In the genomic region with DNA sequence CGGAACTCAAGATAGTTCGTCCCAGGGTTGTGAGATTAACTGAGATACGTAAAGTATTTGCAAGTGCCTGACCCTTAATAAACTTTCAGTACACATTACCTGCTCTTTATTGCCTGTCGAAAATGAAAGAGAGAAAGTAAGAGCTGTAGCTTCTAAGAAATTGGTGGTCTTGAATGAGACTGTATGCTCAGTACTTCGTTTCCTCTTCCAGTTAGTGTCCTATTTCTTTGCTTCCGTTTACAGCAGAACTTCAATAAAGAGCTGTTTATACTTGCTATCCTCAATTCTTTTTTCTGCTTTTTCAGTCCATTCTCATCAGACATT, we compare ENCODE assay signal across 8 cellular contexts. TPM values are rescaled to one million over a fixed set of nuclear protein-coding genes. Genes with fewer than 3 reads are reported as not detected.
DNase-seq lines count a peak whose midpoint lies in the region; ATAC-seq and TF ChIP-seq lines count a peak whose summit lies in the region.

No MANE protein-coding gene starts in this region.

- H3K36me3 Mint-ChIP-seq in activated T-helper 2 cell treated with anti-CD3 and anti-CD28 coated beads, Interferon-gamma antibody, Interleukin-2, Interleukin-4, amounts not matched to agents 10 μg/mL and 5 μg/mL and 100 μg/mL, durations not matched to agents 14 hours and 24 hours and 36 hours (ENCODE audit: low read depth): peaks cover 25% of the 10 kb centered on the region
- H3K36me3 Mint-ChIP-seq in type B pancreatic cell: peaks cover 21% of the 10 kb centered on the region

- TF ChIP-seq CTCF in BJ (IDR thresholded peaks at IDR 0.05; ENCODE audit: insufficient read depth, low read depth, low read length) (no peak), liver (IDR thresholded peaks at IDR 0.05; ENCODE audit: low read depth, low read length, missing input control) (no peak), type B pancreatic cell (conservative IDR thresholded peaks at IDR 0.05) (no peak)

- H3K4me1 Mint-ChIP-seq in activated T-helper 2 cell treated with anti-CD3 and anti-CD28 coated beads, Interferon-gamma antibody, Interleukin-2, Interleukin-4, amounts not matched to agents 10 μg/mL and 5 μg/mL and 100 μg/mL, durations not matched to agents 14 hours and 24 hours and 36 hours (ENCODE audit: low read depth): peaks cover 27% of the 10 kb centered on the region
- peaks cover 19% of the 10 kb centered on the region for H3K4me1 Mint-ChIP-seq in type B pancreatic cell (ENCODE audit: unreplicated experiment)

- H3K27me3 ChIP-seq in BJ (ENCODE audit: control insufficient read depth, insufficient read depth, low read length): no peaks in the 10 kb centered on the region
- peaks cover 0 to under 1% (median 0%) of the 10 kb centered on the region in 4 donors for H3K27me3 ChIP-seq in liver (ENCODE audit: control insufficient read depth in 4 of 4, insufficient read depth in 4 of 4, low read length in 3 of 4)

- WGBS in liver: under 1% methylated on average over 6 of the region's 6 CpGs

- CTCF ChIA-PET in BJ (lab: Yijun Ruan, JAX): interaction anchor here (1.0 to 3.9 kb wide), 4 partner anchors 12 to 195 kb away, joined by 5 to 28 read pairs (median 14); a partner anchor contains a TSS

- no peaks in the 10 kb centered on the region for H3K9me3 ChIP-seq in liver (ENCODE audit: control insufficient read depth in 4 of 4, low read length in 3 of 4)

- H3K9me3 Mint-ChIP-seq in activated T-helper 2 cell treated with anti-CD3 and anti-CD28 coated beads, Interferon-gamma antibody, Interleukin-2, Interleukin-4, amounts not matched to agents 10 μg/mL and 5 μg/mL and 100 μg/mL, durations not matched to agents 14 hours and 24 hours and 36 hours: peaks cover 13% of the 10 kb centered on the region
- H3K9me3 Mint-ChIP-seq in type B pancreatic cell: peaks cover 7% of the 10 kb centered on the region

- peak overlapping the region; percentile 95 for H3K4me3 Mint-ChIP-seq in activated T-helper 2 cell treated with anti-CD3 and anti-CD28 coated beads, Interferon-gamma antibody, Interleukin-2, Interleukin-4, amounts not matched to agents 10 μg/mL and 5 μg/mL and 100 μg/mL, durations not matched to agents 14 hours and 24 hours and 36 hours (ENCODE audit: low read depth)
- peak overlapping the region; percentile 99 for H3K4me3 Mint-ChIP-seq in type B pancreatic cell

- no peaks in the 10 kb centered on the region for H3K36me3 ChIP-seq in BJ (ENCODE audit: control insufficient read depth, insufficient read depth, low read length)
- H3K36me3 ChIP-seq in liver (ENCODE audit: control insufficient read depth in 4 of 4, insufficient read depth in 3 of 4, low read depth in 1 of 4, low read length in 3 of 4): no peaks in the 10 kb centered on the region

- peak overlapping the region; percentile 66 to 77 for H3K9ac ChIP-seq in liver (ENCODE audit: low read depth in 1 of 2, low read length in 2 of 2)

- peak overlapping the region; percentile 94 for H3K4me3 ChIP-seq in BJ (ENCODE audit: low read depth, low read length)
- peak overlapping the region; percentile 91 to 99 (median 95) for H3K4me3 ChIP-seq in liver (ENCODE audit: low read depth in 1 of 3, low read length in 3 of 3)

- intact Hi-C loops in activated T-helper 2 cell treated with anti-CD3 and anti-CD28 coated beads, Interferon-gamma antibody, Interleukin-2, Interleukin-4, amounts not matched to agents 10 μg/mL and 5 μg/mL and 100 μg/mL, durations not matched to agents 14 hours and 24 hours and 36 hours (cut with micrococcal nuclease): loop anchor here (5.0 kb wide), 1 partner anchor 115 kb away; a partner anchor contains a TSS

- POLR2A ChIA-PET in BJ (lab: Charles Lee): interaction anchor here (0.7 kb wide), 1 partner anchor 114 kb away, joined by 3 read pairs; no protein-coding TSS in a partner anchor

- no peaks in the 10 kb centered on the region for H3K27me3 Mint-ChIP-seq in activated T-helper 2 cell treated with anti-CD3 and anti-CD28 coated beads, Interferon-gamma antibody, Interleukin-2, Interleukin-4, amounts not matched to agents 10 μg/mL and 5 μg/mL and 100 μg/mL, durations not matched to agents 14 hours and 24 hours and 36 hours (ENCODE audit: low read depth)
- peaks cover 20% of the 10 kb centered on the region for H3K27me3 Mint-ChIP-seq in type B pancreatic cell

- H3K4me1 ChIP-seq in liver (ENCODE audit: control insufficient read depth in 4 of 4, insufficient read depth in 4 of 4, low read length in 3 of 4): peaks cover 0 to 17% (median 11%) of the 10 kb centered on the region in 4 donors

- TF ChIP-seq RAD21 in liver (IDR thresholded peaks at IDR 0.05): no peak

- peak; percentile 65 for ATAC-seq in HG03280 (IDR thresholded peaks at IDR 0.05; ENCODE audit: unreplicated experiment)

- no peak for DNase-seq in BJ (ENCODE audit: low read depth)
- DNase-seq in GM19240 (ENCODE audit: insufficient read length, low spot score): peak; percentile 10
- no peak for DNase-seq in activated T-helper 2 cell treated with anti-CD3 and anti-CD28 coated beads, Interferon-gamma antibody, Interleukin-2, Interleukin-4, amounts not matched to agents 10 μg/mL and 5 μg/mL and 100 μg/mL, durations not matched to agents 14 hours and 24 hours and 36 hours (ENCODE audit: low spot score)
- DNase-seq in type B pancreatic cell (ENCODE audit: extremely low spot score, unreplicated experiment): no peak
- DNase-seq in NCI-H1436 treated with DMSO at 0.1 percent for 48 hours (lab: John Stamatoyannopoulos, UW): no peak
- DNase-seq in NCI-H345 treated with DMSO at 0.1 percent for 48 hours (lab: John Stamatoyannopoulos, UW; ENCODE audit: unreplicated experiment): no peak

- peak overlapping the region; percentile 45 to 64 for H3K27ac ChIP-seq in liver (ENCODE audit: low read depth in 1 of 2, low read length in 2 of 2)

- H3K27ac Mint-ChIP-seq in activated T-helper 2 cell treated with anti-CD3 and anti-CD28 coated beads, Interferon-gamma antibody, Interleukin-2, Interleukin-4, amounts not matched to agents 10 μg/mL and 5 μg/mL and 100 μg/mL, durations not matched to agents 14 hours and 24 hours and 36 hours: peak overlapping the region; percentile 91
- H3K27ac Mint-ChIP-seq in type B pancreatic cell: peak overlapping the region; percentile 98

TF ChIP-seq in liver, 16 proteins besides CTCF, POLR2A, EP300 and RAD21:
- TF ChIP-seq, protein P1, sequence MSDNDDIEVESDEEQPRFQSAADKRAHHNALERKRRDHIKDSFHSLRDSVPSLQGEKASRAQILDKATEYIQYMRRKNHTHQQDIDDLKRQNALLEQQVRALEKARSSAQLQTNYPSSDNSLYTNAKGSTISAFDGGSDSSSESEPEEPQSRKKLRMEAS (IDR thresholded peaks at IDR 0.05): no peak
- TF ChIP-seq HNF4A (conservative IDR thresholded peaks at IDR 0.05) (no peak), TAF1 (conservative IDR thresholded peaks at IDR 0.05) (no peak), SP1 (IDR thresholded peaks at IDR 0.05) (no peak), NR2F2 (IDR thresholded peaks at IDR 0.05) (no peak), YY1 (IDR thresholded peaks at IDR 0.05) (no peak), HNF4G (IDR thresholded peaks at IDR 0.05) (no peak), JUND (IDR thresholded peaks at IDR 0.05) (no peak)
- TF ChIP-seq, protein P2, sequence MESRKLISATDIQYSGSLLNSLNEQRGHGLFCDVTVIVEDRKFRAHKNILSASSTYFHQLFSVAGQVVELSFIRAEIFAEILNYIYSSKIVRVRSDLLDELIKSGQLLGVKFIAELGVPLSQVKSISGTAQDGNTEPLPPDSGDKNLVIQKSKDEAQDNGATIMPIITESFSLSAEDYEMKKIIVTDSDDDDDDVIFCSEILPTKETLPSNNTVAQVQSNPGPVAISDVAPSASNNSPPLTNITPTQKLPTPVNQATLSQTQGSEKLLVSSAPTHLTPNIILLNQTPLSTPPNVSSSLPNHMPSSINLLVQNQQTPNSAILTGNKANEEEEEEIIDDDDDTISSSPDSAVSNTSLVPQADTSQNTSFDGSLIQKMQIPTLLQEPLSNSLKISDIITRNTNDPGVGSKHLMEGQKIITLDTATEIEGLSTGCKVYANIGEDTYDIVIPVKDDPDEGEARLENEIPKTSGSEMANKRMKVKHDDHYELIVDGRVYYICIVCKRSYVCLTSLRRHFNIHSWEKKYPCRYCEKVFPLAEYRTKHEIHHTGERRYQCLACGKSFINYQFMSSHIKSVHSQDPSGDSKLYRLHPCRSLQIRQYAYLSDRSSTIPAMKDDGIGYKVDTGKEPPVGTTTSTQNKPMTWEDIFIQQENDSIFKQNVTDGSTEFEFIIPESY (IDR thresholded peaks at IDR 0.05): no peak

RNA-seq across cellular contexts. Expression of a gene that starts 0.5 kb away (rescaled TPM):
- polyA plus RNA-seq in BJ (2011; rRNA removed): 1.7 and 3.5 TPM in 2 replicates
- polyA minus RNA-seq in BJ (2011; rRNA and poly(A)+ RNA removed): 1.5 and 1.8 TPM in 2 replicates
- 15.6 and 16.4 TPM in 2 replicates for total RNA-seq in activated T-helper 2 cell treated with anti-CD3 and anti-CD28 coated beads, Interferon-gamma antibody, Interleukin-2, Interleukin-4, amounts not matched to agents 10 μg/mL and 5 μg/mL and 100 μg/mL, durations not matched to agents 14 hours and 24 hours and 36 hours
- 10 to 100 TPM in 1 of 2 donors, 1 to 10 TPM in 1; 7.8 to 10.1 TPM for total RNA-seq in liver
- polyA plus RNA-seq in liver: 1 to 10 TPM; 2.7 to 4.5 TPM
- total RNA-seq in type B pancreatic cell (ENCODE audit: low replicate concordance): 12.5 and 12.9 TPM in 2 replicates
